1 cellular context compared by ENCODE assay signal in the genomic region with DNA sequence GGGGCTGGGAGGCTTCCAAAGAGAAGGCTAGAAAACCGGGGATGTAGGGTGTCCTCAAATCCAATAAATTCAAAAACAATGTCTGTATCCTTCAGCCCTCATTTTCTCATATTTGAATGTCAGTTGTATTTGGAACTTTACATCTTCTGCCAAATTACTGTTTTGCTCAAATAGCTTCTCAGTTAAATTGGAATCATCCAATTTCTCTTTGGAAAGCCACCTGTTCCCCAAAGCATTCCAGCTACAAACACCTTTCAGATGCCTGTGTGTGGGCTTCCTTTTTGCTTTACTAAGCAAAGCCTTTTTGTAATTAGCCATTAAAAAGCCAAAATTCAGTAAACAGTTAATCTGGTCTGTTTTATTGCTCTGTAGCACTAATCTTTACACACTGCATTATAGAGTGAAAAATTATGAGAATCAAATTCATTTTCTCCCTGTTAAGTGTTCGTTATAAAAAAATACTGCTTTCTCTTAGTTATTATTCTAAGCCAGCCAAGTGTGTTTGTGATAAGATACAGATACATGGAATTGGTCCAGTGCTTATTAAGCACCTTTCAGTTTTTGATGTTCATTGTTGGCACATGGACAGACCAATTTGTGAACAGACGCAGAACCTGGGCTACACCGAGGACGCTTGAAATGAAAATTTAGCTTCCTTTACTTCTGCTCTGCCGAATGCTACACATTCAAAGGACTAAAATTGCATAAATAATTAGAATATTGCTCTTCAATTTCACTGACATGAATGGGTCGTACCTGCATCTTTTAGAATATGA.
TF ChIP-seq lines count a peak whose summit lies in the region.

No MANE protein-coding gene starts in this region.

TF ChIP-seq in GM23338, 12 proteins besides CTCF, POLR2A, EP300 and RAD21 (continued from another document):
- TF ChIP-seq, protein P1, sequence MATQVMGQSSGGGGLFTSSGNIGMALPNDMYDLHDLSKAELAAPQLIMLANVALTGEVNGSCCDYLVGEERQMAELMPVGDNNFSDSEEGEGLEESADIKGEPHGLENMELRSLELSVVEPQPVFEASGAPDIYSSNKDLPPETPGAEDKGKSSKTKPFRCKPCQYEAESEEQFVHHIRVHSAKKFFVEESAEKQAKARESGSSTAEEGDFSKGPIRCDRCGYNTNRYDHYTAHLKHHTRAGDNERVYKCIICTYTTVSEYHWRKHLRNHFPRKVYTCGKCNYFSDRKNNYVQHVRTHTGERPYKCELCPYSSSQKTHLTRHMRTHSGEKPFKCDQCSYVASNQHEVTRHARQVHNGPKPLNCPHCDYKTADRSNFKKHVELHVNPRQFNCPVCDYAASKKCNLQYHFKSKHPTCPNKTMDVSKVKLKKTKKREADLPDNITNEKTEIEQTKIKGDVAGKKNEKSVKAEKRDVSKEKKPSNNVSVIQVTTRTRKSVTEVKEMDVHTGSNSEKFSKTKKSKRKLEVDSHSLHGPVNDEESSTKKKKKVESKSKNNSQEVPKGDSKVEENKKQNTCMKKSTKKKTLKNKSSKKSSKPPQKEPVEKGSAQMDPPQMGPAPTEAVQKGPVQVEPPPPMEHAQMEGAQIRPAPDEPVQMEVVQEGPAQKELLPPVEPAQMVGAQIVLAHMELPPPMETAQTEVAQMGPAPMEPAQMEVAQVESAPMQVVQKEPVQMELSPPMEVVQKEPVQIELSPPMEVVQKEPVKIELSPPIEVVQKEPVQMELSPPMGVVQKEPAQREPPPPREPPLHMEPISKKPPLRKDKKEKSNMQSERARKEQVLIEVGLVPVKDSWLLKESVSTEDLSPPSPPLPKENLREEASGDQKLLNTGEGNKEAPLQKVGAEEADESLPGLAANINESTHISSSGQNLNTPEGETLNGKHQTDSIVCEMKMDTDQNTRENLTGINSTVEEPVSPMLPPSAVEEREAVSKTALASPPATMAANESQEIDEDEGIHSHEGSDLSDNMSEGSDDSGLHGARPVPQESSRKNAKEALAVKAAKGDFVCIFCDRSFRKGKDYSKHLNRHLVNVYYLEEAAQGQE (IDR thresholded peaks at IDR 0.05; ENCODE audit: unreplicated experiment) = no peak
- TF ChIP-seq, protein P2, sequence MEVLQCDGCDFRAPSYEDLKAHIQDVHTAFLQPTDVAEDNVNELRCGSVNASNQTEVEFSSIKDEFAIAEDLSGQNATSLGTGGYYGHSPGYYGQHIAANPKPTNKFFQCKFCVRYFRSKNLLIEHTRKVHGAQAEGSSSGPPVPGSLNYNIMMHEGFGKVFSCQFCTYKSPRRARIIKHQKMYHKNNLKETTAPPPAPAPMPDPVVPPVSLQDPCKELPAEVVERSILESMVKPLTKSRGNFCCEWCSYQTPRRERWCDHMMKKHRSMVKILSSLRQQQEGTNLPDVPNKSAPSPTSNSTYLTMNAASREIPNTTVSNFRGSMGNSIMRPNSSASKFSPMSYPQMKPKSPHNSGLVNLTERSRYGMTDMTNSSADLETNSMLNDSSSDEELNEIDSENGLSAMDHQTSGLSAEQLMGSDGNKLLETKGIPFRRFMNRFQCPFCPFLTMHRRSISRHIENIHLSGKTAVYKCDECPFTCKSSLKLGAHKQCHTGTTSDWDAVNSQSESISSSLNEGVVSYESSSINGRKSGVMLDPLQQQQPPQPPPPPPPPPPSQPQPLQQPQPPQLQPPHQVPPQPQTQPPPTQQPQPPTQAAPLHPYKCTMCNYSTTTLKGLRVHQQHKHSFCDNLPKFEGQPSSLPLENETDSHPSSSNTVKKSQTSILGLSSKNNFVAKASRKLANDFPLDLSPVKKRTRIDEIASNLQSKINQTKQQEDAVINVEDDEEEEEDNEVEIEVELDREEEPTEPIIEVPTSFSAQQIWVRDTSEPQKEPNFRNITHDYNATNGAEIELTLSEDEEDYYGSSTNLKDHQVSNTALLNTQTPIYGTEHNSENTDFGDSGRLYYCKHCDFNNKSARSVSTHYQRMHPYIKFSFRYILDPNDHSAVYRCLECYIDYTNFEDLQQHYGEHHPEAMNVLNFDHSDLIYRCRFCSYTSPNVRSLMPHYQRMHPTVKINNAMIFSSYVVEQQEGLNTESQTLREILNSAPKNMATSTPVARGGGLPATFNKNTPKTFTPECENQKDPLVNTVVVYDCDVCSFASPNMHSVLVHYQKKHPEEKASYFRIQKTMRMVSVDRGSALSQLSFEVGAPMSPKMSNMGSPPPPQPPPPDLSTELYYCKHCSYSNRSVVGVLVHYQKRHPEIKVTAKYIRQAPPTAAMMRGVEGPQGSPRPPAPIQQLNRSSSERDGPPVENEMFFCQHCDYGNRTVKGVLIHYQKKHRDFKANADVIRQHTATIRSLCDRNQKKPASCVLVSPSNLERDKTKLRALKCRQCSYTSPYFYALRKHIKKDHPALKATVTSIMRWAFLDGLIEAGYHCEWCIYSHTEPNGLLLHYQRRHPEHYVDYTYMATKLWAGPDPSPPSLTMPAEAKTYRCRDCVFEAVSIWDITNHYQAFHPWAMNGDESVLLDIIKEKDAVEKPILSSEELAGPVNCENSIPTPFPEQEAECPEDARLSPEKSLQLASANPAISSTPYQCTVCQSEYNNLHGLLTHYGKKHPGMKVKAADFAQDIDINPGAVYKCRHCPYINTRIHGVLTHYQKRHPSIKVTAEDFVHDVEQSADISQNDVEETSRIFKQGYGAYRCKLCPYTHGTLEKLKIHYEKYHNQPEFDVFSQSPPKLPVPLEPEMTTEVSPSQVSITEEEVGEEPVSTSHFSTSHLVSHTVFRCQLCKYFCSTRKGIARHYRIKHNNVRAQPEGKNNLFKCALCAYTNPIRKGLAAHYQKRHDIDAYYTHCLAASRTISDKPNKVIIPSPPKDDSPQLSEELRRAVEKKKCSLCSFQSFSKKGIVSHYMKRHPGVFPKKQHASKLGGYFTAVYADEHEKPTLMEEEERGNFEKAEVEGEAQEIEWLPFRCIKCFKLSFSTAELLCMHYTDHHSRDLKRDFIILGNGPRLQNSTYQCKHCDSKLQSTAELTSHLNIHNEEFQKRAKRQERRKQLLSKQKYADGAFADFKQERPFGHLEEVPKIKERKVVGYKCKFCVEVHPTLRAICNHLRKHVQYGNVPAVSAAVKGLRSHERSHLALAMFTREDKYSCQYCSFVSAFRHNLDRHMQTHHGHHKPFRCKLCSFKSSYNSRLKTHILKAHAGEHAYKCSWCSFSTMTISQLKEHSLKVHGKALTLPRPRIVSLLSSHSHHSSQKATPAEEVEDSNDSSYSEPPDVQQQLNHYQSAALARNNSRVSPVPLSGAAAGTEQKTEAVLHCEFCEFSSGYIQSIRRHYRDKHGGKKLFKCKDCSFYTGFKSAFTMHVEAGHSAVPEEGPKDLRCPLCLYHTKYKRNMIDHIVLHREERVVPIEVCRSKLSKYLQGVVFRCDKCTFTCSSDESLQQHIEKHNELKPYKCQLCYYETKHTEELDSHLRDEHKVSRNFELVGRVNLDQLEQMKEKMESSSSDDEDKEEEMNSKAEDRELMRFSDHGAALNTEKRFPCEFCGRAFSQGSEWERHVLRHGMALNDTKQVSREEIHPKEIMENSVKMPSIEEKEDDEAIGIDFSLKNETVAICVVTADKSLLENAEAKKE (CRISPR knock-in tag; IDR thresholded peaks at IDR 0.05) = no peak
TF ChIP-seq in GM23338: peak in this region for 0.
